12 cellular contexts compared by ENCODE assay signal in the genomic region with DNA sequence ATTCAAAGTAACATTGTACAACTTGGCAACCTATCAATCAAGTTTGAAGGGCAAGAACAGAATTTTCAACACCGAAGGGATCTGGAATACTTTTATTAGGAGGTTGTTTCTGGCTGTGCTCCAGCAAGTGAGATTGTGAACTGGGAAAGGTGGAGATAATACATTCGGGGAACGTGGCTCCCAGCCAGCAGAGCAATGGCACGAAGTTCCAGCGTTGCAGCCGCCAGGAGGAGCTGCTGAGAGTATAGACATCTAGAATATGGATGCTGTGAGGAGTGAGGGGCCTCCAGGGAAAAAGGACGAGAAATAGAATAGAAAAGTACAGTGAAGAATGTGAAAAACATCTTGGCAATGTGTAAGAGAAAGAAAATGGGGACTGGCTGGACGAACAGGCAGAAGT.
A peak's percentile ranks its signal among the peaks of the same experiment; 100 is the strongest.
DNase-seq lines count a peak whose midpoint lies in the region; ATAC-seq and TF ChIP-seq lines count a peak whose summit lies in the region.
"Had no signal": no experiment of that assay in that cellular context is flagged by ENCODE, and none has a peak within 500 bp of the region (broad histone marks: within the 10 kb centered on the region; RNA-seq: fewer than 3 reads in every experiment).

No MANE protein-coding gene starts in this region.

- H3K36me3 ChIP-seq in RWPE2 (ENCODE audit: low read depth): no peaks in the 10 kb centered on the region
- H3K36me3 ChIP-seq: HAP-1, SJCRH30 had no signal

- no peak overlapping the region for H3K4me3 ChIP-seq in RWPE2 (ENCODE audit: severe bottlenecking)
- H3K4me3 ChIP-seq: HAP-1, SJCRH30 had no signal

- H3K27ac ChIP-seq in C4-2B: no peak overlapping the region
- H3K27ac ChIP-seq in RWPE2 (ENCODE audit: poor library complexity, severe bottlenecking): no peak overlapping the region
- H3K27ac ChIP-seq: SJCRH30 had no signal

- no peak for DNase-seq in GM20000 (ENCODE audit: low spot score)
- DNase-seq in RWPE2 (ENCODE audit: low spot score): peak; percentile 19
- DNase-seq in left kidney (ENCODE audit: low read depth, low spot score): peak; percentile 70
- no peak for DNase-seq in activated CD8-positive, alpha-beta memory T cell treated with anti-CD3 and anti-CD28 coated beads for 24 hours
- DNase-seq in AG08396 (ENCODE audit: low spot score): no peak
- DNase-seq: effector CD8-positive, alpha-beta T cell; left colon had no signal

- H3K4me1 ChIP-seq in RWPE2 (ENCODE audit: insufficient read depth, poor library complexity, severe bottlenecking): no peaks in the 10 kb centered on the region
- H3K4me1 ChIP-seq: HAP-1, SJCRH30 had no signal

- TF ChIP-seq CTCF in C4-2B (conservative IDR thresholded peaks at IDR 0.05): peak; percentile 89
- peak; percentile 34 for TF ChIP-seq CTCF in GM20000 (IDR thresholded peaks at IDR 0.05; ENCODE audit: extremely low read depth, missing control alignments)
- TF ChIP-seq CTCF in RWPE2 (IDR thresholded peaks at IDR 0.05; ENCODE audit: poor library complexity, severe bottlenecking): peak; percentile 31

- no peaks in the 10 kb centered on the region for H3K27me3 ChIP-seq in RWPE2 (ENCODE audit: insufficient read depth, poor library complexity, severe bottlenecking)
- H3K27me3 ChIP-seq: SJCRH30 had no signal

- peaks cover 4% of the 10 kb centered on the region for H3K9me3 ChIP-seq in RWPE2 (ENCODE audit: severe bottlenecking)
- H3K9me3 ChIP-seq: HAP-1, SJCRH30 had no signal

- ATAC-seq in RWPE2 (ENCODE audit: low read depth) (no peak), HG02840 (IDR thresholded peaks at IDR 0.05; ENCODE audit: low FRiP score, unreplicated experiment) (no peak), HG02763 (IDR thresholded peaks at IDR 0.05; ENCODE audit: unreplicated experiment) (no peak)
- ATAC-seq: left colon had no signal

Comparison
In these comparisons a context has a peak if more than half of its experiments do, and no peak if none do; other contexts are left out.
1. CTCF ChIP-seq: peak in every context shown above with its lines; median percentile 89 in C4-2B; 34 in GM20000; 31 in RWPE2.
2. DNase-seq: peak in RWPE2 (single experiment) and left kidney (single experiment); none in GM20000 (single experiment), activated CD8-positive, alpha-beta memory T cell treated with anti-CD3 and anti-CD28 coated beads for 24 hours (single experiment) and AG08396 (single experiment).